Comparison of ENCODE assay signal across 1 cellular context in genomic region chr3:72152551-72153476, GRCh38.
A peak's percentile ranks its signal among the peaks of the same experiment; 100 is the strongest.
TF ChIP-seq lines count a peak whose summit lies in the region.

No MANE protein-coding gene starts in this region.

TF ChIP-seq in K562, 482 proteins besides CTCF, POLR2A, EP300 and RAD21 (continued from another document and continues in another):
- TF ChIP-seq ZBTB11 (CRISPR knock-in tag; IDR thresholded peaks at IDR 0.05) (peak in 1 of 3 experiments; percentile 33; a peak in 1 of 6 replicates), ZNF695 (CRISPR knock-in tag; IDR thresholded peaks at IDR 0.05) (no peak), HNRNPH1 (optimal IDR thresholded peaks at IDR 0.05; ENCODE audit: low read depth, low read length) (no peak), ELK1 (CRISPR knock-in tag; IDR thresholded peaks at IDR 0.05) (no peak), ASH1L (IDR thresholded peaks at IDR 0.05; ENCODE audit: borderline replicate concordance, low read depth, partially characterized antibody) (peak; percentile 61), ARID1B (IDR thresholded peaks at IDR 0.05) (peak; percentile 21; the same call in 1 of the 2 replicates), CBFA2T2 (conservative IDR thresholded peaks at IDR 0.05) (no peak), TAF7 (tag; IDR thresholded peaks at IDR 0.05) (no peak), HMBOX1 (IDR thresholded peaks at IDR 0.05) (no peak), HDAC3 (IDR thresholded peaks at IDR 0.05; ENCODE audit: borderline replicate concordance, partially characterized antibody) (no peak), KDM4B (IDR thresholded peaks at IDR 0.05; ENCODE audit: borderline replicate concordance in 2 of 2, low read depth in 1 of 2) (no peak), FOSL1 (tag; conservative IDR thresholded peaks at IDR 0.05) (no peak), ZNF41 (CRISPR knock-in tag; conservative IDR thresholded peaks at IDR 0.05) (no peak), ZNF347 (CRISPR knock-in tag; IDR thresholded peaks at IDR 0.05; ENCODE audit: low read depth) (no peak), CHCHD3 (CRISPR knock-in tag; IDR thresholded peaks at IDR 0.05) (no peak), CREBBP (IDR thresholded peaks at IDR 0.05; ENCODE audit: low read depth, low read length) (no peak), TOE1 (IDR thresholded peaks at IDR 0.05; ENCODE audit: borderline replicate concordance) (peak; percentile 84), TOE1 (CRISPR knock-in tag; IDR thresholded peaks at IDR 0.05; ENCODE audit: borderline replicate concordance, low read depth) (no peak), NFIX (CRISPR knock-in tag; IDR thresholded peaks at IDR 0.05; ENCODE audit: low read depth) (no peak), MEF2A (IDR thresholded peaks at IDR 0.05; ENCODE audit: control insufficient read depth, low read depth, low read length) (no peak), MAFK (IDR thresholded peaks at IDR 0.05; ENCODE audit: low read length) (no peak), FOXM1 (IDR thresholded peaks at IDR 0.05; ENCODE audit: low read depth) (peak; percentile 42; the same call in 1 of the 2 replicates), FOXM1 (CRISPR knock-in tag; IDR thresholded peaks at IDR 0.05; ENCODE audit: low read depth) (no peak), ETS2 (tag; IDR thresholded peaks at IDR 0.05; ENCODE audit: borderline replicate concordance, poor library complexity, severe bottlenecking) (no peak), MYBL2 (IDR thresholded peaks at IDR 0.05; ENCODE audit: low read depth) (no peak), MYBL2 (CRISPR knock-in tag; IDR thresholded peaks at IDR 0.05; ENCODE audit: borderline replicate concordance) (no peak), ETV5 (CRISPR knock-in tag; IDR thresholded peaks at IDR 0.05; ENCODE audit: low read depth) (no peak), ZKSCAN8 (CRISPR knock-in tag; IDR thresholded peaks at IDR 0.05) (no peak), E2F1 (CRISPR knock-in tag; IDR thresholded peaks at IDR 0.05) (no peak), KLF13 (tag; IDR thresholded peaks at IDR 0.05; ENCODE audit: borderline replicate concordance, low read depth) (no peak), CREB5 (CRISPR knock-in tag; IDR thresholded peaks at IDR 0.05) (no peak), SMAD1 (IDR thresholded peaks at IDR 0.05; ENCODE audit: low read depth, low read length, partially characterized antibody) (peak; percentile 19), YBX1 (IDR thresholded peaks at IDR 0.05) (no peak), CREB3 (tag; conservative IDR thresholded peaks at IDR 0.05; ENCODE audit: low read depth) (no peak), ZNF318 (IDR thresholded peaks at IDR 0.05; ENCODE audit: borderline replicate concordance in 1 of 2, low read depth in 1 of 2) (no peak), RBM39 (optimal IDR thresholded peaks at IDR 0.05; ENCODE audit: low read depth, low read length) (no peak), IRF2 (CRISPR knock-in tag; IDR thresholded peaks at IDR 0.05) (no peak), DLX4 (CRISPR knock-in tag; IDR thresholded peaks at IDR 0.05) (no peak), U2AF2 (optimal IDR thresholded peaks at IDR 0.05; ENCODE audit: low read depth, low read length) (no peak), E2F4 (CRISPR knock-in tag; IDR thresholded peaks at IDR 0.05; ENCODE audit: low read depth) (no peak), THRB (CRISPR knock-in tag; conservative IDR thresholded peaks at IDR 0.05) (no peak), ATF7 (IDR thresholded peaks at IDR 0.05) (peak; percentile 99)
